In genomic region chr6:33689148-33689494, GRCh38 we compare ENCODE assay signal across 18 cellular contexts. TPM values are rescaled to one million over a fixed set of nuclear protein-coding genes. Genes with fewer than 3 reads are reported as not detected.
"Had no signal": no experiment of that assay in that cellular context is flagged by ENCODE, and none has a peak within 500 bp of the region (broad histone marks: within the 10 kb centered on the region; RNA-seq: fewer than 3 reads in every experiment).

No MANE protein-coding gene starts in this region.

- H3K27me3 ChIP-seq: body of pancreas had no signal

- H3K27ac ChIP-seq: body of pancreas had no signal

- DNase-seq: activated B cell treated with CpG ODN at 0.5 μM for 24 hours; activated CD4-positive, alpha-beta T cell treated with anti-CD3 and anti-CD28 coated beads, Interleukin-2, amount 10 ng/mL, durations not matched to agents 24 days and 14 days; activated naive CD4-positive, alpha-beta T cell treated with anti-CD3 and anti-CD28 coated beads, Interleukin-2, amount 10 ng/mL, durations not matched to agents 7 days and 5 days; amniotic stem cell; body of pancreas; central memory CD4-positive, alpha-beta T cell; cortex of kidney; effector CD4-positive, alpha-beta T cell; foreskin fibroblast; hypothalamus; kidney glomerular epithelial cell; left ventricle myocardium superior; mesendoderm; nephron progenitor cell; stimulated activated CD4-positive, alpha-beta T cell treated with anti-CD3 and anti-CD28 coated beads, Interleukin-1b, Interleukin-23, amount 100 ng/mL, for 48 hours had no signal

- H3K9me3 ChIP-seq: body of pancreas had no signal

- H3K4me3 ChIP-seq: body of pancreas had no signal

- H3K4me1 ChIP-seq: body of pancreas had no signal

- ATAC-seq: body of pancreas, left ventricle myocardium superior had no signal

RNA-seq across cellular contexts. Expression of gene IP6K3, which starts 57.6 kb away (rescaled TPM):
- total RNA-seq: activated B cell treated with CpG ODN at 0.5 μM for 24 hours; activated CD4-positive, alpha-beta T cell treated with anti-CD3 and anti-CD28 coated beads, Interleukin-2, amount 10 ng/mL, durations not matched to agents 24 days and 14 days; activated CD8-positive, alpha-beta memory T cell treated with anti-CD3 and anti-CD28 coated beads for 36 hours; activated T-helper 2 cell treated with anti-CD3 and anti-CD28 coated beads, Interferon-gamma antibody, Interleukin-2, Interleukin-4, amounts not matched to agents 10 μg/mL and 5 μg/mL and 100 μg/mL, durations not matched to agents 14 hours and 24 hours and 36 hours; body of pancreas; T-helper 2 cell treated with Interferon-gamma antibody and Interleukin-4, amounts not matched to agents 100 ng/mL and 5 ng/mL, for 36 hours had no signal
